ENCODE assay signal across 7 cellular contexts in genomic region chr6:118206221-118206620, GRCh38.
"Had no signal": no experiment of that assay in that cellular context is flagged by ENCODE, and none has a peak within 500 bp of the region (broad histone marks: within the 10 kb centered on the region; RNA-seq: fewer than 3 reads in every experiment).

No MANE protein-coding gene starts in this region.

- DNase-seq: IMR-90, KBM-7, KG1 had no signal

- H3K4me3 ChIP-seq: K562 had no signal

- FAIRE-seq: HepG2, HTR-8/SVneo, K562 had no signal

- H3K27ac ChIP-seq: HL-60 had no signal

- ATAC-seq: HepG2, K562 had no signal
